ENCODE assay signal across 10 cellular contexts in the genomic region with DNA sequence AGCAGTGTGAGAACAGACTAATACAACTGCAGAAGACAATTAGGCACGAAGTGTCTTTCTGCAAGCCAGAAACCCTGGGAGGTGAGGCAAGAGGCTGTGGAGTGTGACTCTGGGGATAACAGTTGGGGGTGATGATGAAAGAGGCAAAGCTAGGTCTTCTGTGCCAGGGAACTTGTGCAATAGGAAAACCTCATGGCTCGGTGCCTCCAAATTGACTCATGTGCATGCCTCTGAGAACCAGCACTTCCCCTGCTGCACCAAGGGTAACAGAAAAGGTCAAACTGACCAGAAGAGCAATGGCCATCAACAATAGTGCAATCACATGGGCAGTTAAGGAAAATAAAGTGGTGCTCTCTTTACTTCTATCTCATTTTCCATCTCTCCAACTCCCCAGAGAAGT.
A peak's percentile ranks its signal among the peaks of the same experiment; 100 is the strongest.
DNase-seq lines count a peak whose midpoint lies in the region; ATAC-seq, FAIRE-seq and TF ChIP-seq lines count a peak whose summit lies in the region.
"Had no signal": no experiment of that assay in that cellular context is flagged by ENCODE, and none has a peak within 500 bp of the region (broad histone marks: within the 10 kb centered on the region; RNA-seq: fewer than 3 reads in every experiment).

No MANE protein-coding gene starts in this region.

- no peaks in the 10 kb centered on the region for H3K27me3 Mint-ChIP-seq in activated naive CD4-positive, alpha-beta T cell treated with anti-CD3 and anti-CD28 coated beads for 36 hours (ENCODE audit: low read depth)

- CTCF ChIA-PET in activated naive CD4-positive, alpha-beta T cell treated with anti-CD3 and anti-CD28 coated beads for 36 hours (lab: Charles Lee), result no interaction called here

- no peak for ATAC-seq in GM19467 (IDR thresholded peaks at IDR 0.05; ENCODE audit: unreplicated experiment)

- TF ChIP-seq CTCF in brain microvascular endothelial cell (IDR thresholded peaks at IDR 0.05; ENCODE audit: low read depth, low read length, missing control alignments), result no peak

- peak; percentile 98 for DNase-seq in LHCN-M2 (ENCODE audit: low read depth)
- peak; percentile 96 for DNase-seq in brain microvascular endothelial cell
- peak; percentile 99 for DNase-seq in kidney tubule cell (ENCODE audit: low spot score)
- peak; percentile 49 for DNase-seq in urothelium cell line (ENCODE audit: low spot score)
- no peak for DNase-seq in NCI-H1417 (lab: John Stamatoyannopoulos, UW)
- no peak for DNase-seq in activated naive CD4-positive, alpha-beta T cell treated with anti-CD3 and anti-CD28 coated beads for 36 hours
- no peak for DNase-seq in activated CD8-positive, alpha-beta memory T cell treated with anti-CD3 and anti-CD28 coated beads, Interleukin-2, amount 50 U/mL, for 48 hours
- DNase-seq: activated effector memory CD4-positive, alpha-beta T cell treated with anti-CD3 and anti-CD28 coated beads, Interleukin-2, amount 50 U/mL, for 16 hours; NCI-H524 had no signal

- no peak overlapping the region for H3K4me3 Mint-ChIP-seq in activated naive CD4-positive, alpha-beta T cell treated with anti-CD3 and anti-CD28 coated beads for 36 hours

- H3K9me3 Mint-ChIP-seq in activated naive CD4-positive, alpha-beta T cell treated with anti-CD3 and anti-CD28 coated beads for 36 hours, result no peaks in the 10 kb centered on the region

- no peak overlapping the region for H3K4me3 ChIP-seq in brain microvascular endothelial cell (ENCODE audit: low read depth, low read length)

- in situ Hi-C loops in brain microvascular endothelial cell (cut with HindIII; ENCODE audit: low pct_ligation_motif_present, low sequenced_read_pairs), result loop anchor here (25.0 kb wide), 1 partner anchor 147 kb away; the partner anchor contains the start of gene SCG2

- no peaks in the 10 kb centered on the region for H3K4me1 Mint-ChIP-seq in activated naive CD4-positive, alpha-beta T cell treated with anti-CD3 and anti-CD28 coated beads for 36 hours (ENCODE audit: low read depth)

- FAIRE-seq in urothelium cell line (lab: Jason Lieb, UNC), result no peak

- H3K27ac ChIP-seq in brain microvascular endothelial cell, result peak overlapping the region; percentile 81

- no peaks in the 10 kb centered on the region for H3K27me3 ChIP-seq in brain microvascular endothelial cell (replicated peaks)

- H3K36me3 ChIP-seq in brain microvascular endothelial cell (replicated peaks), result no peaks in the 10 kb centered on the region

- no peaks in the 10 kb centered on the region for H3K36me3 Mint-ChIP-seq in activated naive CD4-positive, alpha-beta T cell treated with anti-CD3 and anti-CD28 coated beads for 36 hours (ENCODE audit: low read depth)

- no peak overlapping the region for H3K27ac Mint-ChIP-seq in activated naive CD4-positive, alpha-beta T cell treated with anti-CD3 and anti-CD28 coated beads for 36 hours

- intact Hi-C loops in activated naive CD4-positive, alpha-beta T cell treated with anti-CD3 and anti-CD28 coated beads for 36 hours (cut with micrococcal nuclease), result no loop called here

Comparison
In these comparisons a context has a peak if more than half of its experiments do, and no peak if none do; other contexts are left out.
1. DNase-seq: peak in LHCN-M2 (single experiment), brain microvascular endothelial cell (single experiment), kidney tubule cell (single experiment) and urothelium cell line (single experiment); none in NCI-H1417 (0 of 3), activated naive CD4-positive, alpha-beta T cell treated with anti-CD3 and anti-CD28 coated beads for 36 hours (single experiment) and activated CD8-positive, alpha-beta memory T cell treated with anti-CD3 and anti-CD28 coated beads, Interleukin-2, amount 50 U/mL, for 48 hours (single experiment).